In genomic region chr17:81535007-81535328, GRCh38 we compare ENCODE assay signal across 21 cellular contexts. TPM values are rescaled to one million over a fixed set of nuclear protein-coding genes. Genes with fewer than 3 reads are reported as not detected.
A peak's percentile ranks its signal among the peaks of the same experiment; 100 is the strongest.
DNase-seq lines count a peak whose midpoint lies in the region; ATAC-seq, FAIRE-seq and TF ChIP-seq lines count a peak whose summit lies in the region.
"Had no signal": no experiment of that assay in that cellular context is flagged by ENCODE, and none has a peak within 500 bp of the region (broad histone marks: within the 10 kb centered on the region; RNA-seq: fewer than 3 reads in every experiment).

No MANE protein-coding gene starts in this region.

- H3K18ac ChIP-seq in IMR-90 (ENCODE audit: low read depth, low read length) = no peak overlapping the region
- H3K18ac ChIP-seq in neuronal stem cell (ENCODE audit: low read length) = no peak overlapping the region

- H3K36me3 ChIP-seq in BLaER1 (peaks cover 20% of the 10 kb centered on the region), IMR-90 (ENCODE audit: control insufficient read depth, insufficient read depth, low read length) (peaks cover 5% of the 10 kb centered on the region; the same call in 1 of the 2 replicates), neuronal stem cell (replicated peaks in 1 of 2; ENCODE audit: control insufficient read depth in 2 of 2, insufficient read depth in 2 of 2, low read length in 2 of 2) (peaks cover under 1 to 4% of the 10 kb centered on the region in 2 donors)
- H3K36me3 ChIP-seq: BE2C had no signal

- H3K4me3 ChIP-seq in A549 = no peak overlapping the region
- H3K4me3 ChIP-seq in BLaER1 = no peak overlapping the region
- H3K4me3 ChIP-seq in IMR-90 (ENCODE audit: insufficient read depth, low read depth, low read length) = no peak overlapping the region
- H3K4me3 ChIP-seq in neuronal stem cell (ENCODE audit: low read length in 2 of 2) = no peak overlapping the region
- H3K4me3 ChIP-seq: GM23248 had no signal

- H3K56ac ChIP-seq in IMR-90 (ENCODE audit: extremely low read depth, insufficient read depth, low read length) = no peak overlapping the region

- H2BK5ac ChIP-seq in IMR-90 (ENCODE audit: low read depth, low read length, poor library complexity, severe bottlenecking) (peak overlapping the region; percentile 33), neuronal stem cell (ENCODE audit: low read length) (no peak overlapping the region)

- DNase-seq in A549 (ENCODE audit: low read depth in 1 of 2, low spot score in 1 of 2) (no peak), IMR-90 (no peak), neuronal stem cell (ENCODE audit: low spot score) (no peak), NCI-H1092 treated with DMSO at 0.1 percent for 48 hours (lab: John Stamatoyannopoulos, UW) (no peak), foreskin melanocyte (no peak)
- no peak for DNase-seq in NK-92 treated with Interleukin-12 subunit alpha and Interleukin-12 subunit beta, amount 100 ng/mL, for 24 hours (lab: John Stamatoyannopoulos, UW)
- DNase-seq: AML-193; BE2C; Caco-2; CD4-positive, CD25-positive, alpha-beta regulatory T cell; DMS153; DND-41; GM23248; H7; HCEC 1CT had no signal

- H3K14ac ChIP-seq in IMR-90 (replicated peaks; ENCODE audit: low read depth, low read length) = no peak overlapping the region
- no peak overlapping the region for H3K14ac ChIP-seq in neuronal stem cell (ENCODE audit: low read length)

- WGBS in A549 (ENCODE audit: missing lambda C conversion rate) = 73% methylated on average over 5 of the region's 5 CpGs
- 86% methylated on average over 2 of the region's 5 CpGs; no CpG with 5 or more reads in 1 of the 2 experiments for WGBS in IMR-90 (ENCODE audit: extremely low coverage in 2 of 2, insufficient read length in 1 of 2), 2 experiments
- WGBS in neuronal stem cell (ENCODE audit: extremely low coverage in 2 of 2, insufficient read length in 2 of 2, insufficient replicate concordance in 1 of 2), 2 donors = no CpG with 5 or more reads among the region's 5 CpGs

- TF ChIP-seq EP300 in A549 (IDR thresholded peaks at IDR 0.05) = no peak

- H3K9ac ChIP-seq in BLaER1 (peak overlapping the region; percentile 53), IMR-90 (ENCODE audit: low read depth, low read length) (no peak overlapping the region), neuronal stem cell (ENCODE audit: low read depth, low read length, poor library complexity) (no peak overlapping the region)
- H3K9ac ChIP-seq: GM23248 had no signal

- H2AFZ ChIP-seq in IMR-90 (replicated peaks; ENCODE audit: low read length, poor library complexity) = no peak overlapping the region
- no peak overlapping the region for H2AFZ ChIP-seq in neuronal stem cell (ENCODE audit: low read length)
- H2AFZ ChIP-seq: GM23248 had no signal

- no peak overlapping the region for H4K5ac ChIP-seq in IMR-90 (ENCODE audit: low read depth, low read length)

- POLR2A ChIA-PET in A549 (lab: Yijun Ruan, JAX) = interaction anchor here (0.8 kb wide), 1 partner anchor 66 kb away, joined by 3 read pairs; no protein-coding TSS in a partner anchor
- POLR2A ChIA-PET in IMR-90 (lab: Charles Lee; ENCODE audit: unreplicated experiment) = no interaction called here

- no peak for TF ChIP-seq POLR2A in A549 (IDR thresholded peaks at IDR 0.05; ENCODE audit: low read length)
- TF ChIP-seq POLR2A in IMR-90 (IDR thresholded peaks at IDR 0.05; ENCODE audit: low read depth, low read length) = no peak

- H3K27me3 ChIP-seq in BLaER1 = peaks cover 23% of the 10 kb centered on the region
- peaks cover 10% of the 10 kb centered on the region; the same call in 1 of the 2 replicates for H3K27me3 ChIP-seq in IMR-90 (ENCODE audit: control insufficient read depth, insufficient read depth, low read length)
- peaks cover 0 to 20% (median 6%) of the 10 kb centered on the region in 3 experiments for H3K27me3 ChIP-seq in neuronal stem cell (ENCODE audit: control insufficient read depth in 3 of 3, insufficient read depth in 3 of 3, low read depth in 1 of 3, low read length in 3 of 3)

- intact Hi-C loops in IMR-90 (cut with micrococcal nuclease) = no loop called here

- H3K9me1 ChIP-seq in IMR-90 (ENCODE audit: insufficient read depth, low read length) = no peaks in the 10 kb centered on the region

- H3K27ac ChIP-seq in A549 = no peak overlapping the region
- H3K27ac ChIP-seq in BLaER1 = peak overlapping the region; percentile 64
- H3K27ac ChIP-seq in IMR-90 (ENCODE audit: insufficient read depth, low read length) = no peak overlapping the region
- no peak overlapping the region for H3K27ac ChIP-seq in neuronal stem cell (replicated peaks; ENCODE audit: low read length)
- H3K27ac ChIP-seq: C4-2B, GM23248 had no signal

- H3K79me1 ChIP-seq in IMR-90 (ENCODE audit: low read depth in 1 of 2, low read length in 2 of 2) = no peaks in the 10 kb centered on the region
- peaks cover 2% of the 10 kb centered on the region for H3K79me1 ChIP-seq in neuronal stem cell (ENCODE audit: low read depth, low read length)

- H4K8ac ChIP-seq in IMR-90 (ENCODE audit: low read depth in 2 of 2, low read length in 2 of 2) (no peak overlapping the region), neuronal stem cell (ENCODE audit: low read depth, low read length) (no peak overlapping the region)

- FAIRE-seq in A549 (lab: Jason Lieb, UNC) = no peak
- FAIRE-seq: G401.6, GM19239, H1 had no signal

- no peak overlapping the region for H2AK9ac ChIP-seq in IMR-90 (replicated peaks; ENCODE audit: low read depth, low read length, poor library complexity)

- H3K23ac ChIP-seq in IMR-90 (ENCODE audit: low read depth, low read length) (no peak overlapping the region), neuronal stem cell (ENCODE audit: low read depth, low read length, poor library complexity) (no peak overlapping the region)

- H2BK15ac ChIP-seq in IMR-90 (ENCODE audit: low read depth, low read length) (no peak overlapping the region), neuronal stem cell (ENCODE audit: low read length) (no peak overlapping the region)

- H3K4me2 ChIP-seq in A549 (no peak overlapping the region), BLaER1 (peak overlapping the region; percentile 80), IMR-90 (ENCODE audit: low read depth, low read length) (no peak overlapping the region), neuronal stem cell (ENCODE audit: insufficient read depth, low read length, poor library complexity, severe bottlenecking) (no peak overlapping the region)

- H2BK20ac ChIP-seq in IMR-90 (ENCODE audit: low read depth, low read length) = no peak overlapping the region

- dilution Hi-C loops in IMR-90 (cut with HindIII; ENCODE audit: low sequenced_read_pairs, unreplicated experiment) = no loop called here

- H3K4me1 ChIP-seq in A549 (peaks cover 11% of the 10 kb centered on the region; the same call in 1 of the 3 replicates), BLaER1 (peaks cover 59% of the 10 kb centered on the region), IMR-90 (ENCODE audit: control insufficient read depth, insufficient read depth, low read length) (no peaks in the 10 kb centered on the region), neuronal stem cell (ENCODE audit: control insufficient read depth in 2 of 2, insufficient read depth in 1 of 2, low read depth in 1 of 2, low read length in 2 of 2) (peaks cover 2 to 6% of the 10 kb centered on the region in 2 donors)

- H4K91ac ChIP-seq in IMR-90 (ENCODE audit: insufficient read depth, low read depth, low read length) = no peak overlapping the region
- no peak overlapping the region for H4K91ac ChIP-seq in neuronal stem cell (ENCODE audit: low read depth, low read length, poor library complexity)

- no peak overlapping the region for H3K4ac ChIP-seq in IMR-90 (ENCODE audit: low read depth, low read length)
- H3K4ac ChIP-seq in neuronal stem cell (ENCODE audit: low read length) = no peak overlapping the region

- H2AK5ac ChIP-seq in IMR-90 (ENCODE audit: low read depth, low read length) (no peak overlapping the region), neuronal stem cell (ENCODE audit: low read depth, low read length) (peak overlapping the region; percentile 70)

- in situ Hi-C loops in IMR-90 (cut with MboI; ENCODE audit: low sequenced_read_pairs) = no loop called here

- H4K20me1 ChIP-seq in BLaER1 (peaks cover 55% of the 10 kb centered on the region), IMR-90 (ENCODE audit: insufficient read depth, low read length) (peaks cover 7% of the 10 kb centered on the region; the same call in 1 of the 2 replicates)

- TF ChIP-seq CTCF in A549 (IDR thresholded peaks at IDR 0.05) = no peak
- TF ChIP-seq CTCF in IMR-90 (conservative IDR thresholded peaks at IDR 0.05; ENCODE audit: low read depth, low read length) = no peak

- H3K9me3 ChIP-seq in A549 (0 out of 3 replicates have a peak, but pooled peaks cover 3% of the 10 kb centered on the region), BLaER1 (0 out of 2 replicates have a peak, but pooled peaks cover 7% of the 10 kb centered on the region), IMR-90 (ENCODE audit: control insufficient read depth, insufficient read depth, low read length) (no peaks in the 10 kb centered on the region), neuronal stem cell (replicated peaks in 1 of 2; ENCODE audit: control insufficient read depth in 2 of 2, insufficient read depth in 1 of 2, low read depth in 1 of 2, low read length in 2 of 2) (peaks cover 0 to 6% of the 10 kb centered on the region in 2 donors)
- H3K9me3 ChIP-seq: BE2C, Caco-2 had no signal

- no peak for ATAC-seq in A549
- ATAC-seq in IMR-90 (ENCODE audit: low read depth) = no peak
- ATAC-seq: CD8-positive, alpha-beta T cell had no signal

- TF ChIP-seq RAD21 in A549 (conservative IDR thresholded peaks at IDR 0.05 in 1 of 2, IDR thresholded peaks at IDR 0.05 in 1 of 2) = no peak
- no peak for TF ChIP-seq RAD21 in IMR-90 (IDR thresholded peaks at IDR 0.05; ENCODE audit: low read length)

- CTCF ChIA-PET in A549 (lab: Yijun Ruan, JAX) (interaction anchor here (0.9 to 2.9 kb wide), 3 partner anchors 9 to 392 kb away, joined by 3 to 16 read pairs (median 3); no protein-coding TSS in a partner anchor), IMR-90 (lab: Yijun Ruan, JAX) (no interaction called here)

- BruUV-seq in IMR-90 (replicated peaks; lab: Mats Ljungman, UMichigan) = no TSS peak

- H2BK120ac ChIP-seq in IMR-90 (ENCODE audit: low read depth, low read length) (no peak overlapping the region), neuronal stem cell (ENCODE audit: low read depth, low read length) (no peak overlapping the region)

- no peak overlapping the region for H2BK12ac ChIP-seq in neuronal stem cell (ENCODE audit: low read length)

RNA-seq across cellular contexts. Expression of gene FSCN2, which starts 6.8 kb away (rescaled TPM):
- polyA plus RNA-seq in A549 (2011; rRNA removed) (0.84 and 1.2 TPM in 2 replicates), A549 (2017; fragmentation: RNase III; extraction: RNeasy Plus Mini Kit Qiagen cat#74134 plus additional on column Dnase treatment) (1.3 to 1.7 TPM (median 1.3 TPM) in 3 replicates), IMR-90 (2012; rRNA removed) (0.84 and 1.1 TPM in 2 replicates)
- 0.74 and 1.1 TPM in 2 replicates for polyA plus RNA-seq in A549 (2012; cell fraction: cytosol; rRNA removed)
- 7.5 and 8.3 TPM in 2 replicates for polyA plus RNA-seq in A549 (2012; cell fraction: nucleus; rRNA removed)
- polyA minus RNA-seq in A549 (2011; rRNA and poly(A)+ RNA removed) = 3.6 and 3.7 TPM in 2 replicates
- total RNA-seq in IMR-90 (2012; rRNA removed) = 0.18 and 0.28 TPM in 2 replicates
- 0.22 and 0.96 TPM in 2 replicates for polyA plus RNA-seq in IMR-90 (2012; cell fraction: cytosol; rRNA removed)
- polyA plus RNA-seq in IMR-90 (2012; cell fraction: nucleus; rRNA removed; ENCODE audit: low replicate concordance) = 2.6 and 6.7 TPM in 2 replicates
- polyA plus RNA-seq in neuronal stem cell (2013, experiment 1 of 2) = 0.20 TPM
- polyA plus RNA-seq in neuronal stem cell (2013, experiment 2 of 2) = 0.25 TPM
- total RNA-seq: H7 had no signal

RNA-seq across cellular contexts. Expression of gene FAAP100, which starts 17.2 kb away (rescaled TPM):
- polyA plus RNA-seq in A549 (2011; rRNA removed) (5.4 and 7.2 TPM in 2 replicates), A549 (2017; fragmentation: RNase III; extraction: RNeasy Plus Mini Kit Qiagen cat#74134 plus additional on column Dnase treatment) (16.2 to 17.7 TPM (median 16.8 TPM) in 3 replicates), IMR-90 (2012; rRNA removed) (24.8 and 27.5 TPM in 2 replicates)
- polyA plus RNA-seq in A549 (2012; cell fraction: cytosol; rRNA removed) = 17.3 and 25.1 TPM in 2 replicates
- polyA plus RNA-seq in A549 (2012; cell fraction: nucleus; rRNA removed) = 52.4 and 75.7 TPM in 2 replicates
- 7.8 and 10.0 TPM in 2 replicates for polyA minus RNA-seq in A549 (2011; rRNA and poly(A)+ RNA removed)
- 7.5 and 7.9 TPM in 2 replicates for total RNA-seq in IMR-90 (2012; rRNA removed)
- 14.4 and 23.9 TPM in 2 replicates for polyA plus RNA-seq in IMR-90 (2012; cell fraction: cytosol; rRNA removed)
- polyA plus RNA-seq in IMR-90 (2012; cell fraction: nucleus; rRNA removed; ENCODE audit: low replicate concordance) = 48.3 and 135 TPM in 2 replicates
- 11.8 TPM for polyA plus RNA-seq in neuronal stem cell (2013, experiment 1 of 2)
- 12.1 TPM for polyA plus RNA-seq in neuronal stem cell (2013, experiment 2 of 2)

RNA-seq across cellular contexts. Expression of gene ACTG1, which starts 22.4 kb away (rescaled TPM):
- polyA plus RNA-seq in A549 (2011; rRNA removed) = 2,042 and 2,306 TPM in 2 replicates
- 14,539 and 15,776 TPM in 2 replicates for polyA plus RNA-seq in A549 (2012; cell fraction: cytosol; rRNA removed)
- polyA plus RNA-seq in A549 (2012; cell fraction: nucleus; rRNA removed) = 26,089 and 28,335 TPM in 2 replicates
- 7,182 to 8,782 TPM (median 7,263 TPM) in 3 replicates for polyA plus RNA-seq in A549 (2017; fragmentation: RNase III; extraction: RNeasy Plus Mini Kit Qiagen cat#74134 plus additional on column Dnase treatment)
- 2,054 and 3,772 TPM in 2 replicates for polyA minus RNA-seq in A549 (2011; rRNA and poly(A)+ RNA removed)
- 12,144 and 15,732 TPM in 2 replicates for total RNA-seq in IMR-90 (2012; rRNA removed)
- 10,271 and 10,907 TPM in 2 replicates for polyA plus RNA-seq in IMR-90 (2012; rRNA removed)
- polyA plus RNA-seq in IMR-90 (2012; cell fraction: cytosol; rRNA removed) = 46,606 and 47,328 TPM in 2 replicates
- polyA plus RNA-seq in IMR-90 (2012; cell fraction: nucleus; rRNA removed; ENCODE audit: low replicate concordance) = 8,917 and 28,399 TPM in 2 replicates
- polyA plus RNA-seq in neuronal stem cell (2013, experiment 1 of 2) = 5,937 TPM
- polyA plus RNA-seq in neuronal stem cell (2013, experiment 2 of 2) = 5,622 TPM
